In genomic region chr2:219278655-219279150, GRCh38 we compare ENCODE assay signal across 8 cellular contexts. TPM values are rescaled to one million over a fixed set of nuclear protein-coding genes. Genes with fewer than 3 reads are reported as not detected.
DNase-seq lines count a peak whose midpoint lies in the region; ATAC-seq and TF ChIP-seq lines count a peak whose summit lies in the region.

No MANE protein-coding gene starts in this region.

- peak overlapping the region; percentile 51 for H3K27ac ChIP-seq in adipose tissue (ENCODE audit: low read depth, low read length)
- peak overlapping the region; percentile 99 for H3K27ac ChIP-seq in thyroid gland

- ATAC-seq in left colon: peak; percentile 40
- no peak for ATAC-seq in HG03095 (IDR thresholded peaks at IDR 0.05; ENCODE audit: unreplicated experiment)

- no peaks in the 10 kb centered on the region for H3K27me3 Mint-ChIP-seq in activated CD4-positive, alpha-beta T cell treated with anti-CD3 and anti-CD28 coated beads, Interleukin-2, amount 10 ng/mL, durations not matched to agents 24 days and 14 days

- peak overlapping the region in 1 of 3 donors; percentile 89 for H3K4me3 ChIP-seq in thyroid gland (replicated peaks in 1 of 3)

- intact Hi-C loops in activated CD4-positive, alpha-beta T cell treated with anti-CD3 and anti-CD28 coated beads, Interleukin-2, amount 10 ng/mL, durations not matched to agents 24 days and 14 days (cut with micrococcal nuclease): loop anchor here (1.0 to 5.0 kb wide), 13 partner anchors 16 to 882 kb away; partner anchors contain the start of genes ABCB6, ANKZF1, ATG9A and CHPF
- intact Hi-C loops in left colon (cut with DNase I, micrococcal nuclease): no loop called here
- intact Hi-C loops in thyroid gland (cut with DNase I): loop anchor here (2.0 kb wide), 1 partner anchor 16 kb away; no protein-coding TSS in a partner anchor

- no peaks in the 10 kb centered on the region for H3K9me3 ChIP-seq in thyroid gland

- peaks cover 25% of the 10 kb centered on the region for H3K36me3 Mint-ChIP-seq in activated CD4-positive, alpha-beta T cell treated with anti-CD3 and anti-CD28 coated beads, Interleukin-2, amount 10 ng/mL, durations not matched to agents 24 days and 14 days (ENCODE audit: low read depth)

- peaks cover 18 to 34% of the 10 kb centered on the region in 2 donors for H3K4me1 ChIP-seq in thyroid gland

- TF ChIP-seq CTCF in thyroid gland (IDR thresholded peaks at IDR 0.05): peak in 1 of 6 experiments; percentile 4

- no peak for DNase-seq in activated CD4-positive, alpha-beta T cell treated with anti-CD3 and anti-CD28 coated beads, Interleukin-2, amount 10 ng/mL, durations not matched to agents 24 days and 14 days
- DNase-seq in activated CD4-positive, alpha-beta T cell treated with anti-CD3 and anti-CD28 coated beads, Interleukin-2, amount 50 U/mL, for 1 hour: no peak
- DNase-seq in left colon: no peak
- no peak for DNase-seq in thyroid gland
- no peak for DNase-seq in activated CD4-positive, CD25-positive, alpha-beta regulatory T cell treated with anti-CD3 and anti-CD28 coated beads, Interleukin-2, amount 50 U/mL, for 72 hours
- no peak for DNase-seq in activated CD4-positive, alpha-beta T cell treated with anti-CD3 and anti-CD28 coated beads, Interleukin-2, amount 50 U/mL, for 4 hours

- no peak for TF ChIP-seq POLR2A in thyroid gland (IDR thresholded peaks at IDR 0.05)

- H3K27ac Mint-ChIP-seq in activated CD4-positive, alpha-beta T cell treated with anti-CD3 and anti-CD28 coated beads, Interleukin-2, amount 10 ng/mL, durations not matched to agents 24 days and 14 days: peak overlapping the region; percentile 95

- H3K4me1 Mint-ChIP-seq in activated CD4-positive, alpha-beta T cell treated with anti-CD3 and anti-CD28 coated beads, Interleukin-2, amount 10 ng/mL, durations not matched to agents 24 days and 14 days: peaks cover 42% of the 10 kb centered on the region

- no peaks in the 10 kb centered on the region for H3K9me3 Mint-ChIP-seq in activated CD4-positive, alpha-beta T cell treated with anti-CD3 and anti-CD28 coated beads, Interleukin-2, amount 10 ng/mL, durations not matched to agents 24 days and 14 days

- peak overlapping the region; percentile 97 for H3K4me3 Mint-ChIP-seq in activated CD4-positive, alpha-beta T cell treated with anti-CD3 and anti-CD28 coated beads, Interleukin-2, amount 10 ng/mL, durations not matched to agents 24 days and 14 days

- no peaks in the 10 kb centered on the region for H3K27me3 ChIP-seq in thyroid gland

- H3K36me3 ChIP-seq in thyroid gland: peaks cover 22 to 27% of the 10 kb centered on the region in 2 donors

- 6 to 13% (median 11%) methylated on average over 9 of the region's 9 CpGs for WGBS in adipose tissue, 3 donors
- WGBS in thyroid gland, 2 donors: 9 to 16% methylated on average over 9 of the region's 9 CpGs

RNA-seq across cellular contexts. Expression of gene DNAJB2, which starts 0.5 kb away (rescaled TPM):
- total RNA-seq in activated CD4-positive, alpha-beta T cell treated with anti-CD3 and anti-CD28 coated beads, Interleukin-2, amount 10 ng/mL, durations not matched to agents 24 days and 14 days: 49.7 and 52.4 TPM in 2 replicates
- 10 to 100 TPM; 51.6 to 78.9 (median 68.9) TPM for polyA plus RNA-seq in adipose tissue
- 10 to 100 TPM; 64.2 to 67.6 TPM for total RNA-seq in left colon
- 100 to 1,000 TPM in 3 of 4 donors, 10 to 100 TPM in 1; 79.0 to 127 (median 116) TPM for total RNA-seq in thyroid gland

RNA-seq across cellular contexts. Expression of gene TUBA4A, which starts 25.0 kb away (rescaled TPM):
- 235 and 240 TPM in 2 replicates for total RNA-seq in activated CD4-positive, alpha-beta T cell treated with anti-CD3 and anti-CD28 coated beads, Interleukin-2, amount 10 ng/mL, durations not matched to agents 24 days and 14 days
- 10 to 100 TPM; 20.5 to 39.3 (median 30.0) TPM for polyA plus RNA-seq in adipose tissue
- total RNA-seq in left colon: 10 to 100 TPM; 60.2 to 83.1 TPM
- total RNA-seq in thyroid gland: 10 to 100 TPM; 21.0 to 72.4 (median 34.8) TPM

RNA-seq across cellular contexts. Expression of gene TUBA4B, which starts 25.7 kb away (rescaled TPM):
- total RNA-seq in activated CD4-positive, alpha-beta T cell treated with anti-CD3 and anti-CD28 coated beads, Interleukin-2, amount 10 ng/mL, durations not matched to agents 24 days and 14 days: not detected in 2 replicates
- not detected for polyA plus RNA-seq in adipose tissue
- total RNA-seq in left colon (not detected), thyroid gland (not detected)

RNA-seq across cellular contexts. Expression of gene PTPRN, which starts 30.5 kb away (rescaled TPM):
- 0.07 TPM in 1 of 2 replicates, not detected in the other for total RNA-seq in activated CD4-positive, alpha-beta T cell treated with anti-CD3 and anti-CD28 coated beads, Interleukin-2, amount 10 ng/mL, durations not matched to agents 24 days and 14 days
- 10 to 100 TPM in 1 of 3 donors, under 1 TPM in 1, not detected in 1; 0.45 to 15.5 TPM for polyA plus RNA-seq in adipose tissue
- total RNA-seq in left colon (1 to 10 TPM; 1.9 to 2.3 TPM), thyroid gland (1 to 10 TPM in 3 of 4 donors, not detected in 1; 1.9 to 4.6 (median 4.4) TPM)

RNA-seq across cellular contexts. Expression of gene STK16, which starts 33.4 kb away (rescaled TPM):
- total RNA-seq in activated CD4-positive, alpha-beta T cell treated with anti-CD3 and anti-CD28 coated beads, Interleukin-2, amount 10 ng/mL, durations not matched to agents 24 days and 14 days: 29.1 and 31.7 TPM in 2 replicates
- polyA plus RNA-seq in adipose tissue: 10 to 100 TPM; 33.8 to 36.6 (median 33.9) TPM
- total RNA-seq in left colon (10 to 100 TPM; 41.9 to 42.5 TPM), thyroid gland (10 to 100 TPM; 19.5 to 33.0 (median 24.9) TPM)

Comparison
In these comparisons a context has a peak if more than half of its experiments do, and no peak if none do; other contexts are left out.
1. intact Hi-C loops: an anchor here in activated CD4-positive, alpha-beta T cell treated with anti-CD3 and anti-CD28 coated beads, Interleukin-2, amount 10 ng/mL, durations not matched to agents 24 days and 14 days (1.0 to 5.0 kb wide) and thyroid gland (2.0 kb wide); none called in left colon.